ENCODE assay signal across 18 cellular contexts in genomic region chr9:118644066-118644465, GRCh38.
DNase-seq lines count a peak whose midpoint lies in the region; FAIRE-seq and TF ChIP-seq lines count a peak whose summit lies in the region.
"Had no signal": no experiment of that assay in that cellular context is flagged by ENCODE, and none has a peak within 500 bp of the region (broad histone marks: within the 10 kb centered on the region; RNA-seq: fewer than 3 reads in every experiment).

No MANE protein-coding gene starts in this region.

- H3K27me3 Mint-ChIP-seq in astrocyte (ENCODE audit: low read depth, unreplicated experiment) = no peaks in the 10 kb centered on the region
- H3K27me3 Mint-ChIP-seq: CD4-positive, alpha-beta T cell had no signal

- H3K9me3 Mint-ChIP-seq in astrocyte (ENCODE audit: unreplicated experiment) = peaks cover 4% of the 10 kb centered on the region

- H2BK12ac ChIP-seq in mesenchymal stem cell (ENCODE audit: low read length in 2 of 2) = no peak overlapping the region

- H3K9me3 ChIP-seq in astrocyte (ENCODE audit: insufficient read depth, low read depth, low read length) (no peaks in the 10 kb centered on the region), mesenchymal stem cell (ENCODE audit: control insufficient read depth, low read length) (peaks cover 41% of the 10 kb centered on the region)
- H3K9me3 ChIP-seq: BE2C, SJSA1 had no signal

- no peak for TF ChIP-seq POLR2A in erythroblast (IDR thresholded peaks at IDR 0.05; ENCODE audit: low read length)

- no peaks in the 10 kb centered on the region for H3K4me1 ChIP-seq in astrocyte (ENCODE audit: insufficient read depth, low read length)
- H3K4me1 ChIP-seq in mesenchymal stem cell (ENCODE audit: control insufficient read depth, insufficient read depth, low read depth, low read length) = peaks cover 8% of the 10 kb centered on the region
- H3K4me1 ChIP-seq: BE2C had no signal

- no peak overlapping the region for H3K4me3 ChIP-seq in astrocyte (ENCODE audit: insufficient read depth, low read depth, low read length)
- H3K4me3 ChIP-seq in mesenchymal stem cell (ENCODE audit: insufficient read depth in 1 of 2, low read depth in 1 of 2, low read length in 2 of 2) = no peak overlapping the region
- H3K4me3 ChIP-seq: SJSA1 had no signal

- no peaks in the 10 kb centered on the region for H3K79me2 ChIP-seq in astrocyte (ENCODE audit: insufficient read depth, low read length)

- no peak overlapping the region for H3K4ac ChIP-seq in mesenchymal stem cell (ENCODE audit: low read depth in 1 of 2, low read length in 2 of 2)

- H3K14ac ChIP-seq in mesenchymal stem cell (ENCODE audit: low read length in 2 of 2) = no peak overlapping the region

- TF ChIP-seq CTCF in astrocyte (IDR thresholded peaks at IDR 0.05; ENCODE audit: insufficient read depth, low read depth, low read length) = no peak

- no peaks in the 10 kb centered on the region for H3K79me1 ChIP-seq in mesenchymal stem cell (replicated peaks; ENCODE audit: low read length, poor library complexity, severe bottlenecking)

- H3K27me3 ChIP-seq in astrocyte (ENCODE audit: insufficient read depth, low read length) = no peaks in the 10 kb centered on the region
- no peaks in the 10 kb centered on the region for H3K27me3 ChIP-seq in mesenchymal stem cell (ENCODE audit: control insufficient read depth in 1 of 2, insufficient read depth in 1 of 2, low read length in 2 of 2)
- H3K27me3 ChIP-seq: BE2C, SJSA1 had no signal

- H3K27ac ChIP-seq in astrocyte (ENCODE audit: low read depth, low read length) (no peak overlapping the region), mesenchymal stem cell (ENCODE audit: low read length, poor library complexity, severe bottlenecking) (peak overlapping the region; percentile 100)
- H3K27ac ChIP-seq: KMS-11 had no signal

- peak overlapping the region; percentile 88 for H3K27ac Mint-ChIP-seq in astrocyte (ENCODE audit: unreplicated experiment)
- H3K27ac Mint-ChIP-seq: CD4-positive, alpha-beta T cell had no signal

- H4K8ac ChIP-seq in mesenchymal stem cell (ENCODE audit: low read length) = no peak overlapping the region

- H2AK5ac ChIP-seq in mesenchymal stem cell (ENCODE audit: low read length, severe bottlenecking) = no peak overlapping the region

- 94% methylated on average over 1 of the region's 1 CpG for WGBS in mesenchymal stem cell

- DNase-seq in LHCN-M2 (ENCODE audit: low read depth) (peak; percentile 47), astrocyte (ENCODE audit: low read depth) (no peak), mesenchymal stem cell (no peak), DMS153 (lab: John Stamatoyannopoulos, UW) (no peak), NCI-H1048 (lab: John Stamatoyannopoulos, UW) (no peak), HTR-8/SVneo (ENCODE audit: insufficient read length, low spot score) (no peak), erythroblast (lab: John Stamatoyannopoulos, UW) (no peak)
- DNase-seq: BE2C; Calu3; CD4-positive, alpha-beta T cell; NCI-H1105; NCI-H1694; NCI-H69; NK-92 treated with Interleukin-12 subunit alpha and Interleukin-12 subunit beta, amount 100 ng/mL, for 24 hours; OCI-M1; RPMI8226 had no signal

- peaks cover 4% of the 10 kb centered on the region for H3K36me3 Mint-ChIP-seq in astrocyte (ENCODE audit: low read depth, unreplicated experiment)

- H3K4me2 ChIP-seq in astrocyte (ENCODE audit: low read length) = no peak overlapping the region
- no peak overlapping the region for H3K4me2 ChIP-seq in mesenchymal stem cell (ENCODE audit: low read length, poor library complexity, severe bottlenecking)
- H3K4me2 ChIP-seq: KMS-11 had no signal

- H3K18ac ChIP-seq in mesenchymal stem cell (ENCODE audit: low read depth in 1 of 2, low read length in 2 of 2) = no peak overlapping the region

- H2BK5ac ChIP-seq in mesenchymal stem cell (ENCODE audit: low read depth, low read length, poor library complexity, severe bottlenecking) = no peak overlapping the region

- H3K23ac ChIP-seq in mesenchymal stem cell (ENCODE audit: low read length in 2 of 2) = no peak overlapping the region

- no peak overlapping the region for H3K4me3 Mint-ChIP-seq in astrocyte (ENCODE audit: unreplicated experiment)
- H3K4me3 Mint-ChIP-seq: CD4-positive, alpha-beta T cell had no signal

- peaks cover 40% of the 10 kb centered on the region for H3K4me1 Mint-ChIP-seq in astrocyte (ENCODE audit: low read depth, unreplicated experiment)

- H3K36me3 ChIP-seq in astrocyte (ENCODE audit: insufficient read depth, low read length) = no peaks in the 10 kb centered on the region
- H3K36me3 ChIP-seq in mesenchymal stem cell (ENCODE audit: control insufficient read depth in 1 of 2, insufficient read depth in 2 of 2, low read depth in 1 of 2, low read length in 2 of 2) = no peaks in the 10 kb centered on the region
- H3K36me3 ChIP-seq: BE2C, SJSA1 had no signal

- no peak overlapping the region for H3K9ac ChIP-seq in astrocyte (ENCODE audit: low read length)
- no peak overlapping the region for H3K9ac ChIP-seq in mesenchymal stem cell (ENCODE audit: low read length)
- H3K9ac ChIP-seq: KMS-11 had no signal

- H2BK15ac ChIP-seq in mesenchymal stem cell (ENCODE audit: low read depth, poor library complexity, severe bottlenecking) = no peak overlapping the region

- FAIRE-seq in astrocyte (lab: Jason Lieb, UNC) (no peak), HTR-8/SVneo (lab: Jason Lieb, UNC) (no peak)

- no peaks in the 10 kb centered on the region for H4K20me1 ChIP-seq in astrocyte (ENCODE audit: insufficient read depth, low read length)

- no peak overlapping the region for H2BK120ac ChIP-seq in mesenchymal stem cell (ENCODE audit: low read depth, low read length)

- no peak overlapping the region for H2AFZ ChIP-seq in astrocyte (ENCODE audit: low read depth, low read length)
- no peak overlapping the region for H2AFZ ChIP-seq in mesenchymal stem cell (ENCODE audit: low read depth, low read length)

- H4K91ac ChIP-seq in mesenchymal stem cell (ENCODE audit: low read length) = no peak overlapping the region
